Comparison of ENCODE assay signal across 1 cellular context in the genomic region with DNA sequence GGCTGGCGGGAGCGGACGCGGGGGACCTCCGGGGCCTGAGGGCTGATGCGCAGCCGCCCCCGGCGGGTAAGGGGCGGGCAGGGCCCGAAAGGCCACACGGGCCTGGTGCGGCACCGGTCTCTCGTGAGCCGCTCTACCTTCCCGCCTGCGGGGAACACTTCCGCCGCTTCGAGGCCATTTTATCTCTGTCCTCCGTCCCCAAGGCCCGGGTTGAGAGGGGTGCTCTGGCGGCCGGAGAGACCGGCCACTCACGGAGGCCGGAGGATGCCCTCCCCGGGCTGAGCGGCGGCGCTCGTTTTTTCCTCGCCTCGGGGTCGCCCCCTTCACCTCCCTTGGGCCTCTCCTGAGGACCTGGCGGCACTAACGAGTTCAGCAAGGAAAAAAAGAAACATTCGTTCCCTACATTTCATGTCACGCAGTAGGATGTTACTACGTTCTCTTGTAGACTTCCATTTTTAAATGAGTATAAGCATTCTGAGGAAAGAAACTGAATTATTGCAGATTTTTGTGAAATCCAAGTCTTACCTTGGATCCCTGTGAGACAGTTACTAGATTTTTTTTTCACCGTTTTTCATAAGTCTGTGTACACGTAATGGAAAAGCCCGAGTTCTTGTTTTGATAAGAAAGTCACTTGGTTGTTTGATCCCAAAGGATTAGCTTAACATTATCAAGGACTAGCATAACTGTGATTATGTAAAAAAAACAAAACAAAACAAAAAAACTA.
TF ChIP-seq lines count a peak whose summit lies in the region.

No MANE protein-coding gene starts in this region.

TF ChIP-seq in HEK293, 187 proteins besides CTCF, POLR2A, EP300 and RAD21 (continued from another document and continues in another):
- TF ChIP-seq KLF16 (tag by site-specific recombination; IDR thresholded peaks at IDR 0.05) (peak; percentile 52; the same call in 1 of the 2 replicates), ZNF664 (tag by site-specific recombination; IDR thresholded peaks at IDR 0.05) (no peak), ZNF133 (tag by site-specific recombination; IDR thresholded peaks at IDR 0.05) (no peak), ZNF37A (tag by site-specific recombination; IDR thresholded peaks at IDR 0.05) (no peak), ZNF280D (tag by site-specific recombination; IDR thresholded peaks at IDR 0.05) (no peak), KLF8 (tag by site-specific recombination; IDR thresholded peaks at IDR 0.05) (0 out of 2 replicates have a peak, but pooled peaks have one; percentile 47), ZNF248 (tag by site-specific recombination; IDR thresholded peaks at IDR 0.05) (no peak), ZNF747 (tag by site-specific recombination; IDR thresholded peaks at IDR 0.05) (no peak), ZNF26 (tag by site-specific recombination; IDR thresholded peaks at IDR 0.05) (no peak), ZNF629 (tag by site-specific recombination; IDR thresholded peaks at IDR 0.05) (no peak), ZNF16 (tag by site-specific recombination; IDR thresholded peaks at IDR 0.05; ENCODE audit: low read depth) (no peak), KLF1 (tag by site-specific recombination; IDR thresholded peaks at IDR 0.05) (no peak), ZSCAN30 (tag by site-specific recombination; IDR thresholded peaks at IDR 0.05) (no peak), ZNF558 (tag by site-specific recombination; IDR thresholded peaks at IDR 0.05) (no peak), ZBTB1 (tag by site-specific recombination; IDR thresholded peaks at IDR 0.05) (no peak), ZNF514 (tag by site-specific recombination; IDR thresholded peaks at IDR 0.05) (no peak), ZBTB49 (tag by site-specific recombination; IDR thresholded peaks at IDR 0.05; ENCODE audit: low read depth) (no peak), INSM2 (tag by site-specific recombination; IDR thresholded peaks at IDR 0.05) (no peak), ZNF274 (IDR thresholded peaks at IDR 0.05; ENCODE audit: low read length) (no peak), ZNF274 (tag by site-specific recombination; IDR thresholded peaks at IDR 0.05; ENCODE audit: borderline replicate concordance) (no peak), ZNF548 (tag by site-specific recombination; IDR thresholded peaks at IDR 0.05) (no peak), ZNF623 (tag by site-specific recombination; IDR thresholded peaks at IDR 0.05) (no peak), REST (tag by site-specific recombination; IDR thresholded peaks at IDR 0.05) (0 out of 2 replicates have a peak, but pooled peaks have one; percentile 41), ZNF660 (tag by site-specific recombination; IDR thresholded peaks at IDR 0.05) (peak; percentile 66; the same call in 1 of the 2 replicates), ZBTB6 (tag by site-specific recombination; IDR thresholded peaks at IDR 0.05) (no peak), GLIS1 (tag by site-specific recombination; IDR thresholded peaks at IDR 0.05) (no peak)
- TF ChIP-seq, protein P1, sequence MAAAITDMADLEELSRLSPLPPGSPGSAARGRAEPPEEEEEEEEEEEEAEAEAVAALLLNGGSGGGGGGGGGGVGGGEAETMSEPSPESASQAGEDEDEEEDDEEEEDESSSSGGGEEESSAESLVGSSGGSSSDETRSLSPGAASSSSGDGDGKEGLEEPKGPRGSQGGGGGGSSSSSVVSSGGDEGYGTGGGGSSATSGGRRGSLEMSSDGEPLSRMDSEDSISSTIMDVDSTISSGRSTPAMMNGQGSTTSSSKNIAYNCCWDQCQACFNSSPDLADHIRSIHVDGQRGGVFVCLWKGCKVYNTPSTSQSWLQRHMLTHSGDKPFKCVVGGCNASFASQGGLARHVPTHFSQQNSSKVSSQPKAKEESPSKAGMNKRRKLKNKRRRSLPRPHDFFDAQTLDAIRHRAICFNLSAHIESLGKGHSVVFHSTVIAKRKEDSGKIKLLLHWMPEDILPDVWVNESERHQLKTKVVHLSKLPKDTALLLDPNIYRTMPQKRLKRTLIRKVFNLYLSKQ (tag by site-specific recombination; IDR thresholded peaks at IDR 0.05; ENCODE audit: borderline replicate concordance), result no peak
- TF ChIP-seq, protein P2, sequence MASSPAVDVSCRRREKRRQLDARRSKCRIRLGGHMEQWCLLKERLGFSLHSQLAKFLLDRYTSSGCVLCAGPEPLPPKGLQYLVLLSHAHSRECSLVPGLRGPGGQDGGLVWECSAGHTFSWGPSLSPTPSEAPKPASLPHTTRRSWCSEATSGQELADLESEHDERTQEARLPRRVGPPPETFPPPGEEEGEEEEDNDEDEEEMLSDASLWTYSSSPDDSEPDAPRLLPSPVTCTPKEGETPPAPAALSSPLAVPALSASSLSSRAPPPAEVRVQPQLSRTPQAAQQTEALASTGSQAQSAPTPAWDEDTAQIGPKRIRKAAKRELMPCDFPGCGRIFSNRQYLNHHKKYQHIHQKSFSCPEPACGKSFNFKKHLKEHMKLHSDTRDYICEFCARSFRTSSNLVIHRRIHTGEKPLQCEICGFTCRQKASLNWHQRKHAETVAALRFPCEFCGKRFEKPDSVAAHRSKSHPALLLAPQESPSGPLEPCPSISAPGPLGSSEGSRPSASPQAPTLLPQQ (tag by site-specific recombination; IDR thresholded peaks at IDR 0.05), result no peak
- TF ChIP-seq, protein P3, sequence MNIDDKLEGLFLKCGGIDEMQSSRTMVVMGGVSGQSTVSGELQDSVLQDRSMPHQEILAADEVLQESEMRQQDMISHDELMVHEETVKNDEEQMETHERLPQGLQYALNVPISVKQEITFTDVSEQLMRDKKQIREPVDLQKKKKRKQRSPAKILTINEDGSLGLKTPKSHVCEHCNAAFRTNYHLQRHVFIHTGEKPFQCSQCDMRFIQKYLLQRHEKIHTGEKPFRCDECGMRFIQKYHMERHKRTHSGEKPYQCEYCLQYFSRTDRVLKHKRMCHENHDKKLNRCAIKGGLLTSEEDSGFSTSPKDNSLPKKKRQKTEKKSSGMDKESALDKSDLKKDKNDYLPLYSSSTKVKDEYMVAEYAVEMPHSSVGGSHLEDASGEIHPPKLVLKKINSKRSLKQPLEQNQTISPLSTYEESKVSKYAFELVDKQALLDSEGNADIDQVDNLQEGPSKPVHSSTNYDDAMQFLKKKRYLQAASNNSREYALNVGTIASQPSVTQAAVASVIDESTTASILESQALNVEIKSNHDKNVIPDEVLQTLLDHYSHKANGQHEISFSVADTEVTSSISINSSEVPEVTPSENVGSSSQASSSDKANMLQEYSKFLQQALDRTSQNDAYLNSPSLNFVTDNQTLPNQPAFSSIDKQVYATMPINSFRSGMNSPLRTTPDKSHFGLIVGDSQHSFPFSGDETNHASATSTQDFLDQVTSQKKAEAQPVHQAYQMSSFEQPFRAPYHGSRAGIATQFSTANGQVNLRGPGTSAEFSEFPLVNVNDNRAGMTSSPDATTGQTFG (tag by site-specific recombination; IDR thresholded peaks at IDR 0.05; ENCODE audit: borderline replicate concordance), result no peak
